ENCODE assay signal across 1 cellular context in the genomic region with DNA sequence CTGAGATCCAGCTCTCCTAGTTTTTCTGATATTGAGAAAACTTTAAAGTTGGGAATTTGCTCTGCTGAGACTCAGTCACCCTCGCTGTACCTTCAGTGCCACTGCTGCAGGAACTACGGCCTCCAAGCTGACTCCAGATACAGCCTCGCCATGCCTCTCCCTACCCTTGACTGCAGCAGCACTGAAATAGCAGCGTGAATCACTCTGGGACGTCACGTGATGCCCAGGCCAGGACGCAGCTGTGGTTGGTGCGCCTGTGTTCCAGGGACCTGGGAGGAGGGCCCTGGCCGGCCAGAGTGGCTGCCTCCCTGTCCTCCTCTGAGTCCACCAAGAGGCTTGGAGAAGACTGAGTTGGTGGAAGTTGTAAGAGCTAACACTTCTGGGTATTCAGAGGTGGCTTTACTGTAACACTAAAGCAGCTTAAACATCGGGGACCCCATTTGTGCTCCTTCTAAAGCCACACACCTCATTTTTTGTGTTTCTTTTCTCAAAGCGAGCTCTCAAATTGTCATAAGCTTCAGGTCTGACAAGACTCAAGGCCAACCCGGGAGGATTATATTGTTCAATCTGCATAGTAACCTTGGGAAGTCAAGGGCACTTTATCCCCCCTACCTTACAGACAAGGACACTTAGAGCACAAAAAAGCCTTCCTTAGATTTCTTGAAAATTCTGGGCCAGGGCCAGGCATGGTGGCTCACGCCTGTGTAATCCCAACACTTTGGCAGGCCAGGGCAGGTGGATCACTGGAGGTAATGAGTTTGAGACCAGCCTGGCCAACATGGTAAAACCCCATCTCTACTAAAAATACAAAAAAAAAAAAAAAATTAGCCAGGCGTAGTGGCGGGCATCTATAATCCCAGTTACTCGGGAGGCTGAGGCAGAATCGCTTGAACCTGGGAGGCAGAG.
TF ChIP-seq lines count a peak whose summit lies in the region.

No MANE protein-coding gene starts in this region.

TF ChIP-seq in K562, 482 proteins besides CTCF, POLR2A, EP300 and RAD21 (continued from another document and continues in another):
- TF ChIP-seq, protein P1, sequence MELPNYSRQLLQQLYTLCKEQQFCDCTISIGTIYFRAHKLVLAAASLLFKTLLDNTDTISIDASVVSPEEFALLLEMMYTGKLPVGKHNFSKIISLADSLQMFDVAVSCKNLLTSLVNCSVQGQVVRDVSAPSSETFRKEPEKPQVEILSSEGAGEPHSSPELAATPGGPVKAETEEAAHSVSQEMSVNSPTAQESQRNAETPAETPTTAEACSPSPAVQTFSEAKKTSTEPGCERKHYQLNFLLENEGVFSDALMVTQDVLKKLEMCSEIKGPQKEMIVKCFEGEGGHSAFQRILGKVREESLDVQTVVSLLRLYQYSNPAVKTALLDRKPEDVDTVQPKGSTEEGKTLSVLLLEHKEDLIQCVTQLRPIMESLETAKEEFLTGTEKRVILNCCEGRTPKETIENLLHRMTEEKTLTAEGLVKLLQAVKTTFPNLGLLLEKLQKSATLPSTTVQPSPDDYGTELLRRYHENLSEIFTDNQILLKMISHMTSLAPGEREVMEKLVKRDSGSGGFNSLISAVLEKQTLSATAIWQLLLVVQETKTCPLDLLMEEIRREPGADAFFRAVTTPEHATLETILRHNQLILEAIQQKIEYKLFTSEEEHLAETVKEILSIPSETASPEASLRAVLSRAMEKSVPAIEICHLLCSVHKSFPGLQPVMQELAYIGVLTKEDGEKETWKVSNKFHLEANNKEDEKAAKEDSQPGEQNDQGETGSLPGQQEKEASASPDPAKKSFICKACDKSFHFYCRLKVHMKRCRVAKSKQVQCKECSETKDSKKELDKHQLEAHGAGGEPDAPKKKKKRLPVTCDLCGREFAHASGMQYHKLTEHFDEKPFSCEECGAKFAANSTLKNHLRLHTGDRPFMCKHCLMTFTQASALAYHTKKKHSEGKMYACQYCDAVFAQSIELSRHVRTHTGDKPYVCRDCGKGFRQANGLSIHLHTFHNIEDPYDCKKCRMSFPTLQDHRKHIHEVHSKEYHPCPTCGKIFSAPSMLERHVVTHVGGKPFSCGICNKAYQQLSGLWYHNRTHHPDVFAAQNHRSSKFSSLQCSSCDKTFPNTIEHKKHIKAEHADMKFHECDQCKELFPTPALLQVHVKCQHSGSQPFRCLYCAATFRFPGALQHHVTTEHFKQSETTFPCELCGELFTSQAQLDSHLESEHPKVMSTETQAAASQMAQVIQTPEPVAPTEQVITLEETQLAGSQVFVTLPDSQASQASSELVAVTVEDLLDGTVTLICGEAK (IDR thresholded peaks at IDR 0.05) = no peak
- TF ChIP-seq, protein P1 (CRISPR knock-in tag; IDR thresholded peaks at IDR 0.05) = no peak
- TF ChIP-seq ZNF644 (tag; IDR thresholded peaks at IDR 0.05; ENCODE audit: low read depth) = no peak
- TF ChIP-seq CSDE1 (IDR thresholded peaks at IDR 0.05) = no peak
- TF ChIP-seq SMARCB1 (IDR thresholded peaks at IDR 0.05; ENCODE audit: insufficient read length, low read depth) = no peak
- no peak for TF ChIP-seq RFX5 (IDR thresholded peaks at IDR 0.05; ENCODE audit: low read depth, low read length)
- TF ChIP-seq RNF2 (IDR thresholded peaks at IDR 0.05) = peak; percentile 38; the same call in 1 of the 2 replicates
- no peak for TF ChIP-seq SAP30 (IDR thresholded peaks at IDR 0.05; ENCODE audit: borderline replicate concordance, insufficient read depth, low read depth, low read length, poor library complexity, severe bottlenecking)
- TF ChIP-seq, protein P2, sequence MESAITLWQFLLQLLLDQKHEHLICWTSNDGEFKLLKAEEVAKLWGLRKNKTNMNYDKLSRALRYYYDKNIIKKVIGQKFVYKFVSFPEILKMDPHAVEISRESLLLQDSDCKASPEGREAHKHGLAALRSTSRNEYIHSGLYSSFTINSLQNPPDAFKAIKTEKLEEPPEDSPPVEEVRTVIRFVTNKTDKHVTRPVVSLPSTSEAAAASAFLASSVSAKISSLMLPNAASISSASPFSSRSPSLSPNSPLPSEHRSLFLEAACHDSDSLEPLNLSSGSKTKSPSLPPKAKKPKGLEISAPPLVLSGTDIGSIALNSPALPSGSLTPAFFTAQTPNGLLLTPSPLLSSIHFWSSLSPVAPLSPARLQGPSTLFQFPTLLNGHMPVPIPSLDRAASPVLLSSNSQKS (CRISPR knock-in tag; IDR thresholded peaks at IDR 0.05) = no peak
- no peak for TF ChIP-seq ZFPM2 (CRISPR knock-in tag; IDR thresholded peaks at IDR 0.05)
- TF ChIP-seq KAT8 (IDR thresholded peaks at IDR 0.05; ENCODE audit: low read depth) = no peak
- TF ChIP-seq KLF6 (CRISPR knock-in tag; IDR thresholded peaks at IDR 0.05; ENCODE audit: borderline replicate concordance) = no peak; the same call in 1 of the 2 replicates
- no peak for TF ChIP-seq HDAC2 (IDR thresholded peaks at IDR 0.05)
- no peak for TF ChIP-seq MTA1 (IDR thresholded peaks at IDR 0.05; ENCODE audit: borderline replicate concordance)
- no peak for TF ChIP-seq SETDB1 (IDR thresholded peaks at IDR 0.05; ENCODE audit: low read length)
- TF ChIP-seq HDGF (IDR thresholded peaks at IDR 0.05) = 0 out of 2 replicates have a peak, but pooled peaks have one; percentile 70
- TF ChIP-seq C11orf30 (IDR thresholded peaks at IDR 0.05; ENCODE audit: low read depth) = no peak
- no peak for TF ChIP-seq KLF1 (tag; IDR thresholded peaks at IDR 0.05)
- TF ChIP-seq LARP7 (IDR thresholded peaks at IDR 0.05) = no peak
- TF ChIP-seq ZNF24 (IDR thresholded peaks at IDR 0.05) = no peak
- no peak for TF ChIP-seq JUNB (CRISPR knock-in tag; conservative IDR thresholded peaks at IDR 0.05)
- TF ChIP-seq, protein P3, sequence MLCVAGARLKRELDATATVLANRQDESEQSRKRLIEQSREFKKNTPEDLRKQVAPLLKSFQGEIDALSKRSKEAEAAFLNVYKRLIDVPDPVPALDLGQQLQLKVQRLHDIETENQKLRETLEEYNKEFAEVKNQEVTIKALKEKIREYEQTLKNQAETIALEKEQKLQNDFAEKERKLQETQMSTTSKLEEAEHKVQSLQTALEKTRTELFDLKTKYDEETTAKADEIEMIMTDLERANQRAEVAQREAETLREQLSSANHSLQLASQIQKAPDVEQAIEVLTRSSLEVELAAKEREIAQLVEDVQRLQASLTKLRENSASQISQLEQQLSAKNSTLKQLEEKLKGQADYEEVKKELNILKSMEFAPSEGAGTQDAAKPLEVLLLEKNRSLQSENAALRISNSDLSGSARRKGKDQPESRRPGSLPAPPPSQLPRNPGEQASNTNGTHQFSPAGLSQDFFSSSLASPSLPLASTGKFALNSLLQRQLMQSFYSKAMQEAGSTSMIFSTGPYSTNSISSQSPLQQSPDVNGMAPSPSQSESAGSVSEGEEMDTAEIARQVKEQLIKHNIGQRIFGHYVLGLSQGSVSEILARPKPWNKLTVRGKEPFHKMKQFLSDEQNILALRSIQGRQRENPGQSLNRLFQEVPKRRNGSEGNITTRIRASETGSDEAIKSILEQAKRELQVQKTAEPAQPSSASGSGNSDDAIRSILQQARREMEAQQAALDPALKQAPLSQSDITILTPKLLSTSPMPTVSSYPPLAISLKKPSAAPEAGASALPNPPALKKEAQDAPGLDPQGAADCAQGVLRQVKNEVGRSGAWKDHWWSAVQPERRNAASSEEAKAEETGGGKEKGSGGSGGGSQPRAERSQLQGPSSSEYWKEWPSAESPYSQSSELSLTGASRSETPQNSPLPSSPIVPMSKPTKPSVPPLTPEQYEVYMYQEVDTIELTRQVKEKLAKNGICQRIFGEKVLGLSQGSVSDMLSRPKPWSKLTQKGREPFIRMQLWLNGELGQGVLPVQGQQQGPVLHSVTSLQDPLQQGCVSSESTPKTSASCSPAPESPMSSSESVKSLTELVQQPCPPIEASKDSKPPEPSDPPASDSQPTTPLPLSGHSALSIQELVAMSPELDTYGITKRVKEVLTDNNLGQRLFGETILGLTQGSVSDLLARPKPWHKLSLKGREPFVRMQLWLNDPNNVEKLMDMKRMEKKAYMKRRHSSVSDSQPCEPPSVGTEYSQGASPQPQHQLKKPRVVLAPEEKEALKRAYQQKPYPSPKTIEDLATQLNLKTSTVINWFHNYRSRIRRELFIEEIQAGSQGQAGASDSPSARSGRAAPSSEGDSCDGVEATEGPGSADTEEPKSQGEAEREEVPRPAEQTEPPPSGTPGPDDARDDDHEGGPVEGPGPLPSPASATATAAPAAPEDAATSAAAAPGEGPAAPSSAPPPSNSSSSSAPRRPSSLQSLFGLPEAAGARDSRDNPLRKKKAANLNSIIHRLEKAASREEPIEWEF (CRISPR knock-in tag; IDR thresholded peaks at IDR 0.05) = no peak
- no peak for TF ChIP-seq MCM7 (IDR thresholded peaks at IDR 0.05)
- TF ChIP-seq KLF13 (tag; IDR thresholded peaks at IDR 0.05; ENCODE audit: borderline replicate concordance, low read depth) = no peak
- TF ChIP-seq SIRT6 (IDR thresholded peaks at IDR 0.05; ENCODE audit: low read depth, low read length) = no peak
- no peak for TF ChIP-seq ZNF785 (CRISPR knock-in tag; IDR thresholded peaks at IDR 0.05)
- no peak for TF ChIP-seq FOXA1 (IDR thresholded peaks at IDR 0.05; ENCODE audit: borderline replicate concordance)
- no peak for TF ChIP-seq ZKSCAN3 (CRISPR knock-in tag; IDR thresholded peaks at IDR 0.05)
- TF ChIP-seq MCM2 (IDR thresholded peaks at IDR 0.05; ENCODE audit: low read depth) = no peak
- no peak for TF ChIP-seq HNRNPUL1 (IDR thresholded peaks at IDR 0.05; ENCODE audit: low read length)
- no peak for TF ChIP-seq BACH1 (tag; IDR thresholded peaks at IDR 0.05)
- TF ChIP-seq PRMT5 (CRISPR knock-in tag; IDR thresholded peaks at IDR 0.05) = no peak
- no peak for TF ChIP-seq GABPB2 (CRISPR knock-in tag; conservative IDR thresholded peaks at IDR 0.05)
- peak; percentile 38; the same call in 1 of the 2 replicates for TF ChIP-seq DPF2 (IDR thresholded peaks at IDR 0.05)
- no peak for TF ChIP-seq HOXB6 (CRISPR knock-in tag; IDR thresholded peaks at IDR 0.05; ENCODE audit: borderline replicate concordance)
- TF ChIP-seq CHD1 (IDR thresholded peaks at IDR 0.05; ENCODE audit: low read length) = no peak
- TF ChIP-seq ILF3 (IDR thresholded peaks at IDR 0.05; ENCODE audit: borderline replicate concordance) = no peak
- TF ChIP-seq, protein P4, sequence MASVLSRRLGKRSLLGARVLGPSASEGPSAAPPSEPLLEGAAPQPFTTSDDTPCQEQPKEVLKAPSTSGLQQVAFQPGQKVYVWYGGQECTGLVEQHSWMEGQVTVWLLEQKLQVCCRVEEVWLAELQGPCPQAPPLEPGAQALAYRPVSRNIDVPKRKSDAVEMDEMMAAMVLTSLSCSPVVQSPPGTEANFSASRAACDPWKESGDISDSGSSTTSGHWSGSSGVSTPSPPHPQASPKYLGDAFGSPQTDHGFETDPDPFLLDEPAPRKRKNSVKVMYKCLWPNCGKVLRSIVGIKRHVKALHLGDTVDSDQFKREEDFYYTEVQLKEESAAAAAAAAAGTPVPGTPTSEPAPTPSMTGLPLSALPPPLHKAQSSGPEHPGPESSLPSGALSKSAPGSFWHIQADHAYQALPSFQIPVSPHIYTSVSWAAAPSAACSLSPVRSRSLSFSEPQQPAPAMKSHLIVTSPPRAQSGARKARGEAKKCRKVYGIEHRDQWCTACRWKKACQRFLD (CRISPR knock-in tag; IDR thresholded peaks at IDR 0.05) = no peak
- TF ChIP-seq, protein P5, sequence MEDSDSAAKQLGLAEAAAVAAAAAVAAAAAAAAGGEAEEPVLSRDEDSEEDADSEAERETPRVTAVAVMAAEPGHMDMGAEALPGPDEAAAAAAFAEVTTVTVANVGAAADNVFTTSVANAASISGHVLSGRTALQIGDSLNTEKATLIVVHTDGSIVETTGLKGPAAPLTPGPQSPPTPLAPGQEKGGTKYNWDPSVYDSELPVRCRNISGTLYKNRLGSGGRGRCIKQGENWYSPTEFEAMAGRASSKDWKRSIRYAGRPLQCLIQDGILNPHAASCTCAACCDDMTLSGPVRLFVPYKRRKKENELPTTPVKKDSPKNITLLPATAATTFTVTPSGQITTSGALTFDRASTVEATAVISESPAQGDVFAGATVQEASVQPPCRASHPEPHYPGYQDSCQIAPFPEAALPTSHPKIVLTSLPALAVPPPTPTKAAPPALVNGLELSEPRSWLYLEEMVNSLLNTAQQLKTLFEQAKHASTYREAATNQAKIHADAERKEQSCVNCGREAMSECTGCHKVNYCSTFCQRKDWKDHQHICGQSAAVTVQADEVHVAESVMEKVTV (CRISPR knock-in tag; IDR thresholded peaks at IDR 0.05) = no peak
- TF ChIP-seq PHF21A (IDR thresholded peaks at IDR 0.05; ENCODE audit: borderline replicate concordance, low read depth) = peak; percentile 56; the same call in 1 of the 2 replicates
- TF ChIP-seq HDAC1 (IDR thresholded peaks at IDR 0.05) = peak in 1 of 2 experiments; percentile 80; a peak in 2 of 4 replicates
- TF ChIP-seq CC2D1A (IDR thresholded peaks at IDR 0.05) = peak; percentile 98
- TF ChIP-seq NR3C1 (CRISPR knock-in tag; IDR thresholded peaks at IDR 0.05) = no peak
- no peak for TF ChIP-seq NCOR1 (IDR thresholded peaks at IDR 0.05)
- TF ChIP-seq, protein P6, sequence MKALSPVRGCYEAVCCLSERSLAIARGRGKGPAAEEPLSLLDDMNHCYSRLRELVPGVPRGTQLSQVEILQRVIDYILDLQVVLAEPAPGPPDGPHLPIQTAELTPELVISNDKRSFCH (CRISPR knock-in tag; IDR thresholded peaks at IDR 0.05) = no peak
- TF ChIP-seq, protein P6 (tag; IDR thresholded peaks at IDR 0.05) = 0 out of 2 replicates have a peak, but pooled peaks have one; percentile 33
- TF ChIP-seq MECOM (CRISPR knock-in tag; IDR thresholded peaks at IDR 0.05) = no peak
